Comparison of ENCODE assay signal across 2 cellular contexts in the genomic region with DNA sequence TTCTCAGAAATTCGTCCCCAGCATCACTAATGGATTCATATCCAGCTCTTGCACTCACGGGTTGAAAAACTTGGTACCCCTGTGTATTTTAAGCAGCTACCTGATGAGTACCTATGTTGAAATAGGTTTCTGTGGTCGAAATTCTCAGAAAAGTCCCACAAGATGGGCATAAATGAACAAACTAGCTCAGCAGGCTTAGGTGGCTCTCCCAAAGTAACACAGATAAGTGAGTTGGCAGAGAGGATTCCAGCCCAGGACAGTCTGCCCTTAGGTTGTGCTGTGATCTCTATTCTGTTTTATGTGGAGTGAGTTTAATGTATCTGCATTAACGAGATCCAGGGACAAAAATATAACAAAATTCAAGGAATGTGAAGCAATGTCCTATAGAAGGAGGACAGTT.
TF ChIP-seq lines count a peak whose summit lies in the region.

No MANE protein-coding gene starts in this region.

TF ChIP-seq in HCT116, 20 proteins besides CTCF, POLR2A, EP300 and RAD21:
- TF ChIP-seq TCF7L2 (IDR thresholded peaks at IDR 0.05; ENCODE audit: borderline replicate concordance, extremely low read depth, insufficient read depth, insufficient read length) (no peak), SRF (IDR thresholded peaks at IDR 0.05; ENCODE audit: low read depth) (no peak), EZH2 (IDR thresholded peaks at IDR 0.05) (no peak), JUND (IDR thresholded peaks at IDR 0.05) (no peak), CBX3 (IDR thresholded peaks at IDR 0.05; ENCODE audit: low read depth) (no peak), CEBPB (IDR thresholded peaks at IDR 0.05; ENCODE audit: low read depth) (no peak), ZFX (IDR thresholded peaks at IDR 0.05) (no peak), POLR2AphosphoS5 (IDR thresholded peaks at IDR 0.05; ENCODE audit: low read depth, low read length) (no peak), ZNF274 (IDR thresholded peaks at IDR 0.05; ENCODE audit: low read depth, low read length) (no peak), YY1 (IDR thresholded peaks at IDR 0.05; ENCODE audit: extremely low read depth, insufficient replicate concordance, low read depth, low read length) (no peak), EGR1 (IDR thresholded peaks at IDR 0.05; ENCODE audit: low read depth) (no peak), SP1 (IDR thresholded peaks at IDR 0.05; ENCODE audit: low read depth) (no peak)
- TF ChIP-seq, protein P1, sequence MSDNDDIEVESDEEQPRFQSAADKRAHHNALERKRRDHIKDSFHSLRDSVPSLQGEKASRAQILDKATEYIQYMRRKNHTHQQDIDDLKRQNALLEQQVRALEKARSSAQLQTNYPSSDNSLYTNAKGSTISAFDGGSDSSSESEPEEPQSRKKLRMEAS (IDR thresholded peaks at IDR 0.05): no peak
- TF ChIP-seq, protein P2, sequence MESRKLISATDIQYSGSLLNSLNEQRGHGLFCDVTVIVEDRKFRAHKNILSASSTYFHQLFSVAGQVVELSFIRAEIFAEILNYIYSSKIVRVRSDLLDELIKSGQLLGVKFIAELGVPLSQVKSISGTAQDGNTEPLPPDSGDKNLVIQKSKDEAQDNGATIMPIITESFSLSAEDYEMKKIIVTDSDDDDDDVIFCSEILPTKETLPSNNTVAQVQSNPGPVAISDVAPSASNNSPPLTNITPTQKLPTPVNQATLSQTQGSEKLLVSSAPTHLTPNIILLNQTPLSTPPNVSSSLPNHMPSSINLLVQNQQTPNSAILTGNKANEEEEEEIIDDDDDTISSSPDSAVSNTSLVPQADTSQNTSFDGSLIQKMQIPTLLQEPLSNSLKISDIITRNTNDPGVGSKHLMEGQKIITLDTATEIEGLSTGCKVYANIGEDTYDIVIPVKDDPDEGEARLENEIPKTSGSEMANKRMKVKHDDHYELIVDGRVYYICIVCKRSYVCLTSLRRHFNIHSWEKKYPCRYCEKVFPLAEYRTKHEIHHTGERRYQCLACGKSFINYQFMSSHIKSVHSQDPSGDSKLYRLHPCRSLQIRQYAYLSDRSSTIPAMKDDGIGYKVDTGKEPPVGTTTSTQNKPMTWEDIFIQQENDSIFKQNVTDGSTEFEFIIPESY (IDR thresholded peaks at IDR 0.05; ENCODE audit: extremely low read depth, insufficient replicate concordance, low read length): no peak
- TF ChIP-seq, protein P3, sequence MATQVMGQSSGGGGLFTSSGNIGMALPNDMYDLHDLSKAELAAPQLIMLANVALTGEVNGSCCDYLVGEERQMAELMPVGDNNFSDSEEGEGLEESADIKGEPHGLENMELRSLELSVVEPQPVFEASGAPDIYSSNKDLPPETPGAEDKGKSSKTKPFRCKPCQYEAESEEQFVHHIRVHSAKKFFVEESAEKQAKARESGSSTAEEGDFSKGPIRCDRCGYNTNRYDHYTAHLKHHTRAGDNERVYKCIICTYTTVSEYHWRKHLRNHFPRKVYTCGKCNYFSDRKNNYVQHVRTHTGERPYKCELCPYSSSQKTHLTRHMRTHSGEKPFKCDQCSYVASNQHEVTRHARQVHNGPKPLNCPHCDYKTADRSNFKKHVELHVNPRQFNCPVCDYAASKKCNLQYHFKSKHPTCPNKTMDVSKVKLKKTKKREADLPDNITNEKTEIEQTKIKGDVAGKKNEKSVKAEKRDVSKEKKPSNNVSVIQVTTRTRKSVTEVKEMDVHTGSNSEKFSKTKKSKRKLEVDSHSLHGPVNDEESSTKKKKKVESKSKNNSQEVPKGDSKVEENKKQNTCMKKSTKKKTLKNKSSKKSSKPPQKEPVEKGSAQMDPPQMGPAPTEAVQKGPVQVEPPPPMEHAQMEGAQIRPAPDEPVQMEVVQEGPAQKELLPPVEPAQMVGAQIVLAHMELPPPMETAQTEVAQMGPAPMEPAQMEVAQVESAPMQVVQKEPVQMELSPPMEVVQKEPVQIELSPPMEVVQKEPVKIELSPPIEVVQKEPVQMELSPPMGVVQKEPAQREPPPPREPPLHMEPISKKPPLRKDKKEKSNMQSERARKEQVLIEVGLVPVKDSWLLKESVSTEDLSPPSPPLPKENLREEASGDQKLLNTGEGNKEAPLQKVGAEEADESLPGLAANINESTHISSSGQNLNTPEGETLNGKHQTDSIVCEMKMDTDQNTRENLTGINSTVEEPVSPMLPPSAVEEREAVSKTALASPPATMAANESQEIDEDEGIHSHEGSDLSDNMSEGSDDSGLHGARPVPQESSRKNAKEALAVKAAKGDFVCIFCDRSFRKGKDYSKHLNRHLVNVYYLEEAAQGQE (IDR thresholded peaks at IDR 0.05; ENCODE audit: low read depth): no peak

TF ChIP-seq in GM12878, 131 proteins besides CTCF, POLR2A, EP300 and RAD21:
- TF ChIP-seq KAT2A (conservative IDR thresholded peaks at IDR 0.05; ENCODE audit: control insufficient read depth, low read depth, low read length) (no peak), NFIC (IDR thresholded peaks at IDR 0.05; ENCODE audit: low read depth, low read length) (0 out of 2 replicates have a peak, but pooled peaks have one; percentile 1), ASH2L (IDR thresholded peaks at IDR 0.05; ENCODE audit: borderline replicate concordance, low read depth) (no peak), MTA3 (IDR thresholded peaks at IDR 0.05; ENCODE audit: borderline replicate concordance, low read length) (no peak), TCF3 (IDR thresholded peaks at IDR 0.05; ENCODE audit: borderline replicate concordance, insufficient read depth, low read depth, low read length) (no peak), RUNX3 (IDR thresholded peaks at IDR 0.05; ENCODE audit: low read length) (peak; percentile 72; the same call in 1 of the 2 replicates)
- TF ChIP-seq, protein P4, sequence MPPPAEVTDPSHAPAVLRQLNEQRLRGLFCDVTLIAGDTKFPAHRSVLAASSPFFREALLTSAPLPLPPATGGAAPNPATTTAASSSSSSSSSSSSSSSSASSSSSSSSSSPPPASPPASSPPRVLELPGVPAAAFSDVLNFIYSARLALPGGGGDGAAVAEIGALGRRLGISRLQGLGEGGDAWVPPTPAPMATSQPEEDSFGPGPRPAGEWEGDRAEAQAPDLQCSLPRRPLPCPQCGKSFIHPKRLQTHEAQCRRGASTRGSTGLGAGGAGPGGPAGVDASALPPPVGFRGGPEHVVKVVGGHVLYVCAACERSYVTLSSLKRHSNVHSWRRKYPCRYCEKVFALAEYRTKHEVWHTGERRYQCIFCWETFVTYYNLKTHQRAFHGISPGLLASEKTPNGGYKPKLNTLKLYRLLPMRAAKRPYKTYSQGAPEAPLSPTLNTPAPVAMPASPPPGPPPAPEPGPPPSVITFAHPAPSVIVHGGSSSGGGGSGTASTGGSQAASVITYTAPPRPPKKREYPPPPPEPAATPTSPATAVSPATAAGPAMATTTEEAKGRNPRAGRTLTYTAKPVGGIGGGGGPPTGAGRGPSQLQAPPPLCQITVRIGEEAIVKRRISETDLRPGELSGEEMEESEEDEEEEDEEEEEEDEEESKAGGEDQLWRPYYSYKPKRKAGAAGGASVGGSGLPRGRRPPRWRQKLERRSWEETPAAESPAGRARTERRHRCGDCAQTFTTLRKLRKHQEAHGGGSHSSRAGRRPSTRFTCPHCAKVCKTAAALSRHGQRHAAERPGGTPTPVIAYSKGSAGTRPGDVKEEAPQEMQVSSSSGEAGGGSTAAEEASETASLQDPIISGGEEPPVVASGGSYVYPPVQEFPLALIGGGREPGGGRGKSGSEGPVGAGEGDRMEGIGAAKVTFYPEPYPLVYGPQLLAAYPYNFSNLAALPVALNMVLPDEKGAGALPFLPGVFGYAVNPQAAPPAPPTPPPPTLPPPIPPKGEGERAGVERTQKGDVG (CRISPR knock-in tag; IDR thresholded peaks at IDR 0.05): no peak
TF ChIP-seq in GM12878: peak in this region for 2.
